33 cellular contexts compared by ENCODE assay signal in genomic region chr5:3456121-3456681, GRCh38.
"Had no signal": no experiment of that assay in that cellular context is flagged by ENCODE, and none has a peak within 500 bp of the region (broad histone marks: within the 10 kb centered on the region; RNA-seq: fewer than 3 reads in every experiment).

No MANE protein-coding gene starts in this region.

- H3K36me3 Mint-ChIP-seq: activated naive CD8-positive, alpha-beta T cell treated with anti-CD3 and anti-CD28 coated beads, Interleukin-2, amount 10 ng/mL, durations not matched to agents 7 days and 5 days; mesothelial cell of epicardium; naive thymus-derived CD8-positive, alpha-beta T cell; stimulated activated memory B cell treated with anti-CD40 and anti-IgM and Interleukin-4, amounts not matched to agents 10 μg/mL and 1 μg/mL and 100 μg/mL, for 72 hours; type B pancreatic cell had no signal

- H3K4me3 Mint-ChIP-seq: activated naive CD4-positive, alpha-beta T cell treated with anti-CD3 and anti-CD28 coated beads for 36 hours; activated naive CD8-positive, alpha-beta T cell treated with anti-CD3 and anti-CD28 coated beads, Interleukin-2, amount 10 ng/mL, durations not matched to agents 7 days and 5 days; activated T-helper 1 cell treated with anti-CD3 and anti-CD28 coated beads, Interleukin-12 subunit alpha, Interleukin-12 subunit beta, Interleukin-2, Interleukin-4 antibody, amounts not matched to agents 30 ng/mL and 10 ng/mL and 1 ng/mL, durations not matched to agents 14 hours and 24 hours and 36 hours; mesothelial cell of epicardium; naive thymus-derived CD8-positive, alpha-beta T cell; neural crest cell; stimulated activated memory B cell treated with anti-CD40 and anti-IgM and Interleukin-4, amounts not matched to agents 10 μg/mL and 1 μg/mL and 100 μg/mL, for 72 hours; stimulated activated naive CD8-positive, alpha-beta T cell treated with anti-CD3 and anti-CD28 coated beads, Interleukin-15, amount 100 ng/mL, for 72 hours; T-helper 1 cell treated with Interleukin-12 subunit alpha and Interleukin-12 subunit beta and Interleukin-4 antibody, amounts not matched to agents 30 μg/mL and 1 μg/mL, for 36 hours; type B pancreatic cell had no signal

- H3K27me3 Mint-ChIP-seq: activated naive CD8-positive, alpha-beta T cell treated with anti-CD3 and anti-CD28 coated beads, Interleukin-2, amount 10 ng/mL, durations not matched to agents 7 days and 5 days; stimulated activated memory B cell treated with anti-CD40 and anti-IgM and Interleukin-4, amounts not matched to agents 10 μg/mL and 1 μg/mL and 100 μg/mL, for 72 hours; stimulated activated naive CD8-positive, alpha-beta T cell treated with anti-CD3 and anti-CD28 coated beads, Interleukin-15, amount 100 ng/mL, for 72 hours had no signal

- H3K27ac Mint-ChIP-seq: activated naive CD4-positive, alpha-beta T cell treated with anti-CD3 and anti-CD28 coated beads for 36 hours; activated naive CD8-positive, alpha-beta T cell treated with anti-CD3 and anti-CD28 coated beads, Interleukin-2, amount 10 ng/mL, durations not matched to agents 7 days and 5 days; activated T-helper 1 cell treated with anti-CD3 and anti-CD28 coated beads, Interleukin-12 subunit alpha, Interleukin-12 subunit beta, Interleukin-2, Interleukin-4 antibody, amounts not matched to agents 30 ng/mL and 10 ng/mL and 1 ng/mL, durations not matched to agents 14 hours and 24 hours and 36 hours; mesothelial cell of epicardium; naive thymus-derived CD8-positive, alpha-beta T cell; stimulated activated memory B cell treated with anti-CD40 and anti-IgM and Interleukin-4, amounts not matched to agents 10 μg/mL and 1 μg/mL and 100 μg/mL, for 72 hours; stimulated activated naive CD8-positive, alpha-beta T cell treated with anti-CD3 and anti-CD28 coated beads, Interleukin-15, amount 100 ng/mL, for 72 hours; T-helper 1 cell treated with Interleukin-12 subunit alpha and Interleukin-12 subunit beta and Interleukin-4 antibody, amounts not matched to agents 30 μg/mL and 1 μg/mL, for 36 hours; type B pancreatic cell had no signal

- H3K4me1 Mint-ChIP-seq: activated naive CD8-positive, alpha-beta T cell treated with anti-CD3 and anti-CD28 coated beads, Interleukin-2, amount 10 ng/mL, durations not matched to agents 7 days and 5 days; naive thymus-derived CD8-positive, alpha-beta T cell; stimulated activated memory B cell treated with anti-CD40 and anti-IgM and Interleukin-4, amounts not matched to agents 10 μg/mL and 1 μg/mL and 100 μg/mL, for 72 hours; stimulated activated naive CD8-positive, alpha-beta T cell treated with anti-CD3 and anti-CD28 coated beads, Interleukin-15, amount 100 ng/mL, for 72 hours had no signal

- FAIRE-seq: astrocyte, endothelial cell of umbilical vein, islet of Langerhans, small intestine, TTC549 had no signal

- DNase-seq: activated CD4-positive, alpha-beta T cell treated with anti-CD3 and anti-CD28 coated beads for 4 hours; activated CD4-positive, alpha-beta T cell treated with anti-CD3 and anti-CD28 coated beads, Interleukin-2, amount 50 U/mL, for 4 hours; activated CD8-positive, alpha-beta memory T cell treated with anti-CD3 and anti-CD28 coated beads for 24 hours; activated effector memory CD4-positive, alpha-beta T cell treated with anti-CD3 and anti-CD28 coated beads, Interleukin-2, amount 50 U/mL, for 16 hours; activated naive CD4-positive, alpha-beta T cell treated with anti-CD3 and anti-CD28 coated beads for 36 hours; activated naive CD8-positive, alpha-beta T cell treated with anti-CD3 and anti-CD28 coated beads, Interleukin-2, amount 10 ng/mL, durations not matched to agents 7 days and 5 days; brain microvascular endothelial cell; caudate nucleus; cortex of kidney; foreskin melanocyte; glutamatergic neuron; left cardiac atrium; left ventricle myocardium superior; naive thymus-derived CD8-positive, alpha-beta T cell; occipital lobe; psoas muscle; sigmoid colon; small intestine; stimulated activated CD4-positive, alpha-beta T cell treated with anti-CD3 and anti-CD28 coated beads, Interleukin-1b, Interleukin-23, amount 100 ng/mL, for 48 hours; stimulated activated CD4-positive, alpha-beta T cell treated with anti-CD3 and anti-CD28 coated beads, Interleukin-4, amount 100 ng/mL, for 4 hours; stimulated activated CD8-positive, alpha-beta memory T cell treated with anti-CD3 and anti-CD28 coated beads, Interleukin-4, amount 100 ng/mL, for 48 hours; stimulated activated naive CD8-positive, alpha-beta T cell treated with anti-CD3 and anti-CD28 coated beads, Interleukin-15, amount 100 ng/mL, for 72 hours; T-helper 9 cell had no signal

- ATAC-seq: left cardiac atrium; left ventricle myocardium superior; naive thymus-derived CD8-positive, alpha-beta T cell; psoas muscle; stimulated activated memory B cell treated with anti-CD40 and anti-IgM and Interleukin-4, amounts not matched to agents 10 μg/mL and 1 μg/mL and 100 μg/mL, for 72 hours; stimulated activated naive CD8-positive, alpha-beta T cell treated with anti-CD3 and anti-CD28 coated beads, Interleukin-15, amount 100 ng/mL, for 72 hours had no signal

- H3K9me3 Mint-ChIP-seq: activated naive CD4-positive, alpha-beta T cell treated with anti-CD3 and anti-CD28 coated beads for 36 hours; activated naive CD8-positive, alpha-beta T cell treated with anti-CD3 and anti-CD28 coated beads, Interleukin-2, amount 10 ng/mL, durations not matched to agents 7 days and 5 days; mesothelial cell of epicardium; neural crest cell; type B pancreatic cell had no signal
